In the genomic region with DNA sequence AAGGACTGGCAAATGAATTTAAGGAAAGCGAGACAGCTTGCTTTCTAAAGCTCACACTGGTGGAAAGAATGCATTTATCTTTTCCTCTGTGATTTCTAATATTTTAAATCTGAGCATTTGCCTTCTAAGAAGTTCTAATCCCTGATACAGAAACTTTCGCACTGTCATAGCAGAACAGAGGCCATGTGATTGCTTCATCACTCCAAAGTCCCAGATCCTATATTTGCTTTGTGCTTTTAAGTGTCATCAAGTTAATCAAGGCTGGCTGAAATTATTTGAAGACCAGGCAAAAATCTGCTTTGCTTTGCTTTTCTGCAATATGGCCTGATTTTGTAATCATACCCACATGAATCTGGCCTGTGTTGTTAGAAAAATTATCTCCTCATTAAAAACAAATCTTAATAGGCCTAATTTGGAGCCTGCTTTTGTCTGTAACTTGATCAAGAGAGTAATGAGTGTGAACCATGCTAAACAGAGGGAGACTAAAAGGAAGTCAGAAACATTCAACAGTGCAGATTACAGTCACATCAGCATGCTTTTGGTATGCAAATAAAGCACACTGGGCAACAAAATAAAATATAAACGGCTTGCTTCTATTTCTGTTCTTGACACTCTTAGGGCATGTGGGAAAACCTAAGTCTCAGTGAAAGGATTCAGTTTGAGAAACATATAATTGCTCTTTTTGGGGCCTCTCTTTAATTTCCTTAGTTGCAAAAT, we compare ENCODE assay signal across 1 cellular context.
TF ChIP-seq lines count a peak whose summit lies in the region.

No MANE protein-coding gene starts in this region.

TF ChIP-seq in SK-N-SH treated with all-trans-retinoic acid at 6 μM for 48 hours, 23 proteins besides CTCF, POLR2A, EP300 and RAD21 (continued from another document):
- TF ChIP-seq ZC3H10 (CRISPR knock-in tag; IDR thresholded peaks at IDR 0.05) (no peak), ARNTL (CRISPR knock-in tag; IDR thresholded peaks at IDR 0.05; ENCODE audit: borderline replicate concordance, low read depth) (no peak), ZNF8 (CRISPR knock-in tag; IDR thresholded peaks at IDR 0.05) (no peak), PPARA (CRISPR knock-in tag; IDR thresholded peaks at IDR 0.05; ENCODE audit: borderline replicate concordance) (no peak)
- TF ChIP-seq, protein P1, sequence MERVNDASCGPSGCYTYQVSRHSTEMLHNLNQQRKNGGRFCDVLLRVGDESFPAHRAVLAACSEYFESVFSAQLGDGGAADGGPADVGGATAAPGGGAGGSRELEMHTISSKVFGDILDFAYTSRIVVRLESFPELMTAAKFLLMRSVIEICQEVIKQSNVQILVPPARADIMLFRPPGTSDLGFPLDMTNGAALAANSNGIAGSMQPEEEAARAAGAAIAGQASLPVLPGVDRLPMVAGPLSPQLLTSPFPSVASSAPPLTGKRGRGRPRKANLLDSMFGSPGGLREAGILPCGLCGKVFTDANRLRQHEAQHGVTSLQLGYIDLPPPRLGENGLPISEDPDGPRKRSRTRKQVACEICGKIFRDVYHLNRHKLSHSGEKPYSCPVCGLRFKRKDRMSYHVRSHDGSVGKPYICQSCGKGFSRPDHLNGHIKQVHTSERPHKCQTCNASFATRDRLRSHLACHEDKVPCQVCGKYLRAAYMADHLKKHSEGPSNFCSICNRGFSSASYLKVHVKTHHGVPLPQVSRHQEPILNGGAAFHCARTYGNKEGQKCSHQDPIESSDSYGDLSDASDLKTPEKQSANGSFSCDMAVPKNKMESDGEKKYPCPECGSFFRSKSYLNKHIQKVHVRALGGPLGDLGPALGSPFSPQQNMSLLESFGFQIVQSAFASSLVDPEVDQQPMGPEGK (CRISPR knock-in tag; IDR thresholded peaks at IDR 0.05; ENCODE audit: borderline replicate concordance) = no peak
- TF ChIP-seq, protein P2, sequence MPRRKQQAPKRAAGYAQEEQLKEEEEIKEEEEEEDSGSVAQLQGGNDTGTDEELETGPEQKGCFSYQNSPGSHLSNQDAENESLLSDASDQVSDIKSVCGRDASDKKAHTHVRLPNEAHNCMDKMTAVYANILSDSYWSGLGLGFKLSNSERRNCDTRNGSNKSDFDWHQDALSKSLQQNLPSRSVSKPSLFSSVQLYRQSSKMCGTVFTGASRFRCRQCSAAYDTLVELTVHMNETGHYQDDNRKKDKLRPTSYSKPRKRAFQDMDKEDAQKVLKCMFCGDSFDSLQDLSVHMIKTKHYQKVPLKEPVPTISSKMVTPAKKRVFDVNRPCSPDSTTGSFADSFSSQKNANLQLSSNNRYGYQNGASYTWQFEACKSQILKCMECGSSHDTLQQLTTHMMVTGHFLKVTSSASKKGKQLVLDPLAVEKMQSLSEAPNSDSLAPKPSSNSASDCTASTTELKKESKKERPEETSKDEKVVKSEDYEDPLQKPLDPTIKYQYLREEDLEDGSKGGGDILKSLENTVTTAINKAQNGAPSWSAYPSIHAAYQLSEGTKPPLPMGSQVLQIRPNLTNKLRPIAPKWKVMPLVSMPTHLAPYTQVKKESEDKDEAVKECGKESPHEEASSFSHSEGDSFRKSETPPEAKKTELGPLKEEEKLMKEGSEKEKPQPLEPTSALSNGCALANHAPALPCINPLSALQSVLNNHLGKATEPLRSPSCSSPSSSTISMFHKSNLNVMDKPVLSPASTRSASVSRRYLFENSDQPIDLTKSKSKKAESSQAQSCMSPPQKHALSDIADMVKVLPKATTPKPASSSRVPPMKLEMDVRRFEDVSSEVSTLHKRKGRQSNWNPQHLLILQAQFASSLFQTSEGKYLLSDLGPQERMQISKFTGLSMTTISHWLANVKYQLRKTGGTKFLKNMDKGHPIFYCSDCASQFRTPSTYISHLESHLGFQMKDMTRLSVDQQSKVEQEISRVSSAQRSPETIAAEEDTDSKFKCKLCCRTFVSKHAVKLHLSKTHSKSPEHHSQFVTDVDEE (CRISPR knock-in tag; IDR thresholded peaks at IDR 0.05) = no peak
